Comparison of ENCODE assay signal across 33 cellular contexts in the genomic region with DNA sequence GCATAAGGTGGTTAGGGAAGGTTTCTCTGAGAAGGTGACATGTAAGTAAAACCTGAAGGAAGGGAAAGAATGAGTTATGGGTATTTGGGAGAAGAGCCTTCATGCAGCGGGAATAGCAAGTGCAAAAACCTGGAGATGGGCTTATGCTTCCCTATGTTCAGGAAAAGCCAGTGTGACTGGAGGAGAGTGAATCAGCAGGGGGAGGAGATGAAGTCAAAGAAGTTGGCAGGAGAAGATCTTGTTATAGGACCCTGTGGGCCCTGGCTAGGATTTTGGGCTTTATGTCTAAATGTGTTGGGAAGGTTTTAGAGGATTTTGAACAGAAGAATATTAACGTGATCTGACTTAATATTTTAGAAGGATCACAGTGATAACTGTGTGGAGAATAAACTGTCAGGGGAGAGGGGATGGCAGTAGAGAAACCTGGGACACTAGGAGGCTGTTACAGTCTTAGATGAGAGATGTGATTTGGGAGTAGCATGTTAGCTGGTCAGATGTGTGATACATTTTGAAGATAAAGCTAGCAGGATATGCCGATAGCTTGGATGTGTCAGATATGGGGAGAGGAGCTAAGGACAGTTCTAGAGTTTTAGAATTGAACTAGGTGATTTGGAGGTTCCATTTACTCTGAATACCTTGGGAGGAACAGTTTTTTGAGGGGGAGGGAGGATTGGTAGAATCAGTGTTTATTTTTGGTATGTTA. TPM values are rescaled to one million over a fixed set of nuclear protein-coding genes. Genes with fewer than 3 reads are reported as not detected.
A peak's percentile ranks its signal among the peaks of the same experiment; 100 is the strongest.
DNase-seq lines count a peak whose midpoint lies in the region; ATAC-seq, FAIRE-seq and TF ChIP-seq lines count a peak whose summit lies in the region.
"Had no signal": no experiment of that assay in that cellular context is flagged by ENCODE, and none has a peak within 500 bp of the region (broad histone marks: within the 10 kb centered on the region; RNA-seq: fewer than 3 reads in every experiment).

No MANE protein-coding gene starts in this region.

- H3K4me2 ChIP-seq in GM23248 (ENCODE audit: unreplicated experiment) (no peak overlapping the region), osteoblast (ENCODE audit: insufficient read depth, low read length) (no peak overlapping the region)

- H3K27me3 ChIP-seq in GM23248 (replicated peaks; ENCODE audit: insufficient read depth): no peaks in the 10 kb centered on the region
- no peaks in the 10 kb centered on the region for H3K27me3 ChIP-seq in bronchial epithelial cell (ENCODE audit: control insufficient read depth, insufficient read depth, low read length)
- no peaks in the 10 kb centered on the region for H3K27me3 ChIP-seq in psoas muscle (ENCODE audit: insufficient read depth in 3 of 3, low read length in 2 of 3)
- H3K27me3 ChIP-seq in osteoblast (ENCODE audit: insufficient read depth, low read length): no peaks in the 10 kb centered on the region
- H3K27me3 ChIP-seq: ascending aorta, dorsolateral prefrontal cortex, upper lobe of right lung had no signal

- TF ChIP-seq CTCF in bronchial epithelial cell (IDR thresholded peaks at IDR 0.05; ENCODE audit: insufficient read depth, low read length, severe bottlenecking): no peak
- TF ChIP-seq CTCF in psoas muscle (IDR thresholded peaks at IDR 0.05): no peak
- no peak for TF ChIP-seq CTCF in osteoblast (IDR thresholded peaks at IDR 0.05; ENCODE audit: extremely low read depth, low read depth, low read length)
- no peak for TF ChIP-seq CTCF in omental fat pad (IDR thresholded peaks at IDR 0.05)

- in situ Hi-C loops in GM23248 (cut with MboI): no loop called here

- H3K79me2 ChIP-seq in GM23248 (ENCODE audit: insufficient read depth): peaks cover 99% of the 10 kb centered on the region
- peaks cover 74% of the 10 kb centered on the region for H3K79me2 ChIP-seq in osteoblast (ENCODE audit: insufficient read depth, low read length)

- peaks cover 19% of the 10 kb centered on the region for H4K20me1 ChIP-seq in GM23248 (ENCODE audit: insufficient read depth)
- H4K20me1 ChIP-seq in osteoblast (ENCODE audit: insufficient read depth, low read length): peaks cover 21% of the 10 kb centered on the region

- H3K9me2 ChIP-seq in GM23248 (ENCODE audit: insufficient read depth): no peaks in the 10 kb centered on the region

- H3K27ac ChIP-seq in GM23248 (no peak overlapping the region), psoas muscle (peak overlapping the region; percentile 11), osteoblast (ENCODE audit: low read depth, low read length) (no peak overlapping the region)
- H3K27ac ChIP-seq: ascending aorta, C4-2B, RWPE1, upper lobe of right lung had no signal

- H3K9ac ChIP-seq in GM23248: no peak overlapping the region

- H3K4me3 ChIP-seq in GM23248 (no peak overlapping the region), bronchial epithelial cell (ENCODE audit: low read depth, low read length) (no peak overlapping the region), psoas muscle (no peak overlapping the region), osteoblast (ENCODE audit: insufficient read depth, low read length) (no peak overlapping the region)
- H3K4me3 ChIP-seq: ascending aorta, dorsolateral prefrontal cortex, upper lobe of right lung had no signal

- intact Hi-C loops in psoas muscle (cut with DNase I): loop anchor here in 1 of 2 donors (5.0 kb wide), 1 partner anchor 34 kb away; no protein-coding TSS in a partner anchor

- no peaks in the 10 kb centered on the region; the same call in 1 of the 2 replicates for H3K36me3 ChIP-seq in GM23248 (ENCODE audit: low read depth)
- no peaks in the 10 kb centered on the region for H3K36me3 ChIP-seq in bronchial epithelial cell (ENCODE audit: control insufficient read depth, insufficient read depth, low read length)
- H3K36me3 ChIP-seq in psoas muscle (ENCODE audit: insufficient read depth in 1 of 2, low read depth in 1 of 2): no peaks in the 10 kb centered on the region
- H3K36me3 ChIP-seq in osteoblast (ENCODE audit: insufficient read depth, low read length): peaks cover 3% of the 10 kb centered on the region
- H3K36me3 ChIP-seq: upper lobe of right lung had no signal

- FAIRE-seq in bronchial epithelial cell (lab: Jason Lieb, UNC): no peak
- FAIRE-seq: GM18507 had no signal

- H2AFZ ChIP-seq in GM23248: no peak overlapping the region
- H2AFZ ChIP-seq in osteoblast (ENCODE audit: low read length): no peak overlapping the region

- H3K4me1 ChIP-seq in GM23248 (ENCODE audit: insufficient read depth) (peaks cover 11% of the 10 kb centered on the region; the same call in 1 of the 2 replicates), psoas muscle (peaks cover 46% of the 10 kb centered on the region), osteoblast (ENCODE audit: insufficient read depth, low read length) (no peaks in the 10 kb centered on the region)

- 93 to 95% methylated on average over 3 of the region's 3 CpGs for WGBS in GM23248 (ENCODE audit: low coverage in 1 of 2, low lambda C conversion rate in 2 of 2, missing lambda C conversion rate in 2 of 2), 2 experiments
- 86 to 88% (median 87%) methylated on average over 3 of the region's 3 CpGs for WGBS in psoas muscle, 3 donors

- DNase-seq in GM23248: peak; percentile 18
- DNase-seq in bronchial epithelial cell (ENCODE audit: low read depth): peak; percentile 11
- DNase-seq in iris pigment epithelial cell (ENCODE audit: low read depth): peak; percentile 3
- no peak for DNase-seq in psoas muscle
- no peak for DNase-seq in osteoblast (ENCODE audit: insufficient read length, low spot score, missing footprints)
- DNase-seq in hippocampal formation (lab: John Stamatoyannopoulos, UW): no peak
- DNase-seq in omental fat pad (ENCODE audit: low spot score): no peak
- DNase-seq in SW 1271 (lab: John Stamatoyannopoulos, UW): no peak
- DNase-seq: activated CD4-positive, alpha-beta memory T cell treated with anti-CD3 and anti-CD28 coated beads, Interleukin-2, amount 10 ng/mL, durations not matched to agents 7 days and 5 days; activated CD4-positive, alpha-beta T cell treated with anti-CD3 and anti-CD28 coated beads for 1 hour; activated CD8-positive, alpha-beta memory T cell treated with anti-CD3 and anti-CD28 coated beads, Interleukin-2, amount 50 U/mL, for 48 hours; DMS79; dorsolateral prefrontal cortex; H9; head of caudate nucleus; naive thymus-derived CD8-positive, alpha-beta T cell; NCI-H2081; NCI-H446; NCI-H82; occipital lobe; stimulated activated CD4-positive, alpha-beta T cell treated with anti-CD3 and anti-CD28 coated beads, Interleukin-12 subunit alpha, Interleukin-12 subunit beta, amount 100 ng/mL, for 4 hours; stimulated activated CD4-positive, alpha-beta T cell treated with anti-CD3 and anti-CD28 coated beads, Interleukin-4, amount 100 ng/mL, for 1 hour; substantia nigra; T-helper 2 cell; upper lobe of right lung had no signal

- ATAC-seq in psoas muscle (no peak), omental fat pad (ENCODE audit: low FRiP score) (no peak)
- ATAC-seq: activated naive CD4-positive, alpha-beta T cell treated with anti-CD3 and anti-CD28 coated beads, Interleukin-2, amount 50 U/mL, for 72 hours; activated T-helper 17 cell treated with anti-CD3 and anti-CD28 coated beads, Interleukin-2, amount 50 U/mL, for 72 hours; SK-N-SH treated with all-trans-retinoic acid at 6 μM for 48 hours; upper lobe of right lung had no signal

- no peaks in the 10 kb centered on the region for H3K9me3 ChIP-seq in GM23248 (ENCODE audit: low read depth)
- no peaks in the 10 kb centered on the region for H3K9me3 ChIP-seq in psoas muscle
- no peaks in the 10 kb centered on the region for H3K9me3 ChIP-seq in osteoblast (ENCODE audit: low read depth, low read length)
- H3K9me3 ChIP-seq: ascending aorta, Caco-2, upper lobe of right lung had no signal

- peaks cover 9% of the 10 kb centered on the region; the same call in 1 of the 2 replicates for H3F3A ChIP-seq in GM23248 (ENCODE audit: insufficient read depth)

RNA-seq across cellular contexts. Expression of a gene that starts 41.0 kb away (rescaled TPM):
- total RNA-seq in GM23248 (2014; rRNA removed; shearing (Covaris generic)): 34.7 and 36.0 TPM in 2 replicates
- polyA plus RNA-seq in GM23248 (2016; fragmentation: Nextera tagmentation; extraction: Ambion mirVana) (13.1 and 15.3 TPM in 2 replicates), psoas muscle (10 to 100 TPM in 2 of 3 donors, 1 to 10 TPM in 1; 4.9 to 19.1 (median 10.8) TPM)
- total RNA-seq in bronchial epithelial cell (33.2 and 36.3 TPM in 2 replicates), psoas muscle (10 to 100 TPM; 24.0 to 38.6 (median 36.6) TPM), osteoblast (75.7 and 76.7 TPM in 2 replicates), omental fat pad (10 to 100 TPM; 37.7 to 68.9 (median 58.4) TPM)

Comparison
In these comparisons a context has a peak if more than half of its experiments do, and no peak if none do; other contexts are left out.
1. DNase-seq: peak in GM23248 (single experiment), bronchial epithelial cell (single experiment) and iris pigment epithelial cell (single experiment); none in psoas muscle (0 of 2), osteoblast (single experiment), hippocampal formation (0 of 2), omental fat pad (single experiment) and SW 1271 (0 of 2).